Comparison of ENCODE assay signal across 15 cellular contexts in genomic region chr22:49268924-49269323, GRCh38.
DNase-seq lines count a peak whose midpoint lies in the region; ATAC-seq and TF ChIP-seq lines count a peak whose summit lies in the region.
"Had no signal": no experiment of that assay in that cellular context is flagged by ENCODE, and none has a peak within 500 bp of the region (broad histone marks: within the 10 kb centered on the region; RNA-seq: fewer than 3 reads in every experiment).

No MANE protein-coding gene starts in this region.

- H3K27me3 ChIP-seq in GM23338 (ENCODE audit: insufficient read depth) (no peaks in the 10 kb centered on the region), stomach (peaks cover 0 to 64% (median 14%) of the 10 kb centered on the region in 3 donors), brain microvascular endothelial cell (replicated peaks) (no peaks in the 10 kb centered on the region)

- DNase-seq in GM23338 (ENCODE audit: low spot score) (no peak), WTC11 (ENCODE audit: low spot score) (no peak), islet precursor cell (peak; percentile 7), stomach (peak; percentile 3), brain microvascular endothelial cell (no peak), mesothelial cell of epicardium (ENCODE audit: low spot score in 2 of 2, unreplicated experiment in 2 of 2) (no peak)
- no peak for DNase-seq in T-helper 2 cell treated with Interferon-gamma antibody and Interleukin-4, amounts not matched to agents 5 μg/mL and 100 μg/mL, for 36 hours (ENCODE audit: low spot score)
- DNase-seq: CD4-positive, alpha-beta memory T cell; DMS153; DMS79 treated with DMSO at 0.1 percent for 48 hours; GDM1; GM23248 had no signal

- CTCF ChIA-PET in WTC11 (lab: Charles Lee): interaction anchor here (1.5 to 2.3 kb wide), 2 partner anchors 36 to 222 kb away, joined by 9 to 19 read pairs; no protein-coding TSS in a partner anchor

- H3K4me3 ChIP-seq in GM23338 (no peak overlapping the region), stomach (no peak overlapping the region), brain microvascular endothelial cell (ENCODE audit: low read depth, low read length) (no peak overlapping the region)
- H3K4me3 ChIP-seq: GM23248, HAP-1 had no signal

- intact Hi-C loops in stomach (cut with DNase I; ENCODE audit: low total_unique reads): loop anchor here (10.0 kb wide), 1 partner anchor 1694 kb away; no protein-coding TSS in a partner anchor

- no peak for TF ChIP-seq EP300 in stomach (IDR thresholded peaks at IDR 0.05)

- no peaks in the 10 kb centered on the region for H3K79me2 ChIP-seq in GM23338 (replicated peaks; ENCODE audit: insufficient read depth)

- H3K36me3 Mint-ChIP-seq in GM23338 (ENCODE audit: low read depth) (peaks cover 10% of the 10 kb centered on the region), WTC11 (peaks cover 3% of the 10 kb centered on the region), mesothelial cell of epicardium (no peaks in the 10 kb centered on the region)
- no peaks in the 10 kb centered on the region for H3K36me3 Mint-ChIP-seq in T-helper 2 cell treated with Interferon-gamma antibody and Interleukin-4, amounts not matched to agents 5 μg/mL and 100 μg/mL, for 36 hours (ENCODE audit: low read depth)
- H3K36me3 Mint-ChIP-seq: CD4-positive, alpha-beta memory T cell had no signal

- no peaks in the 10 kb centered on the region for H3K9me2 ChIP-seq in GM23338 (ENCODE audit: insufficient read depth)

- H3K27ac ChIP-seq in GM23338 (ENCODE audit: low read depth) (no peak overlapping the region), stomach (no peak overlapping the region), brain microvascular endothelial cell (no peak overlapping the region)
- H3K27ac ChIP-seq: C4-2B, GM23248 had no signal

- no peak overlapping the region for H3K4me2 ChIP-seq in GM23338

- H3K27ac Mint-ChIP-seq in GM23338 (no peak overlapping the region), WTC11 (no peak overlapping the region), mesothelial cell of epicardium (no peak overlapping the region)
- no peak overlapping the region for H3K27ac Mint-ChIP-seq in T-helper 2 cell treated with Interferon-gamma antibody and Interleukin-4, amounts not matched to agents 5 μg/mL and 100 μg/mL, for 36 hours
- H3K27ac Mint-ChIP-seq: B cell; CD4-positive, alpha-beta memory T cell had no signal

- no peak for TF ChIP-seq CTCF in GM23338 (conservative IDR thresholded peaks at IDR 0.05; ENCODE audit: low read depth in 2 of 2)
- TF ChIP-seq CTCF in WTC11 (IDR thresholded peaks at IDR 0.05): no peak
- no peak for TF ChIP-seq CTCF in stomach (IDR thresholded peaks at IDR 0.05)
- no peak for TF ChIP-seq CTCF in brain microvascular endothelial cell (IDR thresholded peaks at IDR 0.05; ENCODE audit: low read depth, low read length, missing control alignments)
- no peak for TF ChIP-seq CTCF in mesothelial cell of epicardium (IDR thresholded peaks at IDR 0.05; ENCODE audit: unreplicated experiment)

- in situ Hi-C loops in brain microvascular endothelial cell (cut with HindIII; ENCODE audit: low pct_ligation_motif_present, low sequenced_read_pairs): no loop called here

- TF ChIP-seq POLR2A in stomach (IDR thresholded peaks at IDR 0.05): no peak

- H4K20me1 ChIP-seq in GM23338 (replicated peaks; ENCODE audit: insufficient read depth): no peaks in the 10 kb centered on the region

- H3K27me3 Mint-ChIP-seq in GM23338 (ENCODE audit: insufficient read depth, low read depth, poor library complexity): peaks cover 30% of the 10 kb centered on the region
- H3K27me3 Mint-ChIP-seq in WTC11 (ENCODE audit: low read depth): peaks cover 31% of the 10 kb centered on the region
- peaks cover 5% of the 10 kb centered on the region for H3K27me3 Mint-ChIP-seq in T-helper 2 cell treated with Interferon-gamma antibody and Interleukin-4, amounts not matched to agents 5 μg/mL and 100 μg/mL, for 36 hours (ENCODE audit: low read depth)
- peaks cover 75% of the 10 kb centered on the region for H3K27me3 Mint-ChIP-seq in mesothelial cell of epicardium (ENCODE audit: low read depth)

- H3K9me3 Mint-ChIP-seq in GM23338 (peaks cover 12% of the 10 kb centered on the region), WTC11 (peaks cover 4% of the 10 kb centered on the region; the same call in 1 of the 2 replicates), mesothelial cell of epicardium (no peaks in the 10 kb centered on the region)
- no peaks in the 10 kb centered on the region for H3K9me3 Mint-ChIP-seq in T-helper 2 cell treated with Interferon-gamma antibody and Interleukin-4, amounts not matched to agents 5 μg/mL and 100 μg/mL, for 36 hours
- H3K9me3 Mint-ChIP-seq: CD4-positive, alpha-beta memory T cell had no signal

- H3K4me3 Mint-ChIP-seq in GM23338 (no peak overlapping the region), WTC11 (no peak overlapping the region), mesothelial cell of epicardium (no peak overlapping the region)
- no peak overlapping the region for H3K4me3 Mint-ChIP-seq in T-helper 2 cell treated with Interferon-gamma antibody and Interleukin-4, amounts not matched to agents 5 μg/mL and 100 μg/mL, for 36 hours
- H3K4me3 Mint-ChIP-seq: B cell; CD4-positive, alpha-beta memory T cell had no signal

- no peaks in the 10 kb centered on the region for H3F3A ChIP-seq in GM23338 (replicated peaks; ENCODE audit: low read depth)

- H3K4me1 Mint-ChIP-seq in GM23338 (peaks cover 38% of the 10 kb centered on the region), WTC11 (peaks cover 40% of the 10 kb centered on the region), mesothelial cell of epicardium (no peaks in the 10 kb centered on the region)
- H3K4me1 Mint-ChIP-seq in T-helper 2 cell treated with Interferon-gamma antibody and Interleukin-4, amounts not matched to agents 5 μg/mL and 100 μg/mL, for 36 hours (ENCODE audit: low read depth): no peaks in the 10 kb centered on the region
- H3K4me1 Mint-ChIP-seq: B cell had no signal

- H3K9me3 ChIP-seq in stomach: no peaks in the 10 kb centered on the region
- H3K9me3 ChIP-seq: HAP-1 had no signal

- POLR2A ChIA-PET in WTC11 (lab: Charles Lee): no interaction called here

- WGBS in stomach, 5 donors: 42 to 55% (median 52%) methylated on average over 4 of the region's 4 CpGs

- no peak overlapping the region for H2AFZ ChIP-seq in GM23338
- H2AFZ ChIP-seq: GM23248 had no signal

- H3K36me3 ChIP-seq in GM23338 (ENCODE audit: insufficient read depth) (no peaks in the 10 kb centered on the region; the same call in 1 of the 2 replicates), stomach (no peaks in the 10 kb centered on the region), brain microvascular endothelial cell (replicated peaks) (no peaks in the 10 kb centered on the region)
- H3K36me3 ChIP-seq: HAP-1 had no signal

- no peaks in the 10 kb centered on the region for H3K4me1 ChIP-seq in GM23338 (ENCODE audit: insufficient read depth)
- no peaks in the 10 kb centered on the region for H3K4me1 ChIP-seq in stomach
- H3K4me1 ChIP-seq: HAP-1 had no signal

- peak; percentile 21 for ATAC-seq in GM23338
- ATAC-seq in WTC11: peak; percentile 11; the same call in 1 of the 2 replicates

TF ChIP-seq in GM23338, 12 proteins besides CTCF, POLR2A, EP300 and RAD21 (continues in another document):
- no peak for TF ChIP-seq ZNF114 (CRISPR knock-in tag; IDR thresholded peaks at IDR 0.05)
- no peak for TF ChIP-seq POLR2AphosphoS5 (IDR thresholded peaks at IDR 0.05; ENCODE audit: low read depth)
- TF ChIP-seq STAT1 (IDR thresholded peaks at IDR 0.05; ENCODE audit: unreplicated experiment): no peak

TF ChIP-seq in WTC11, 78 proteins besides CTCF, POLR2A, EP300 and RAD21 (continues in another document):
- TF ChIP-seq RORB (CRISPR knock-in tag; IDR thresholded peaks at IDR 0.05) (no peak), CDX4 (CRISPR knock-in tag; IDR thresholded peaks at IDR 0.05; ENCODE audit: borderline replicate concordance) (no peak), ZNF263 (CRISPR knock-in tag; IDR thresholded peaks at IDR 0.05; ENCODE audit: low read depth) (no peak), ZNF219 (CRISPR knock-in tag; IDR thresholded peaks at IDR 0.05; ENCODE audit: borderline replicate concordance) (no peak), ZNF317 (CRISPR knock-in tag; IDR thresholded peaks at IDR 0.05; ENCODE audit: borderline replicate concordance, low read depth) (no peak), SMAD4 (CRISPR knock-in tag; IDR thresholded peaks at IDR 0.05) (no peak), IRF1 (CRISPR knock-in tag; IDR thresholded peaks at IDR 0.05) (no peak), AR (CRISPR knock-in tag; IDR thresholded peaks at IDR 0.05) (no peak)

Comparison
In these comparisons a context has a peak if more than half of its experiments do, and no peak if none do; other contexts are left out.
1. DNase-seq: peak in islet precursor cell (single experiment) and stomach (single experiment); none in GM23338 (single experiment), WTC11 (single experiment), T-helper 2 cell treated with Interferon-gamma antibody and Interleukin-4, amounts not matched to agents 5 μg/mL and 100 μg/mL, for 36 hours (single experiment), brain microvascular endothelial cell (single experiment) and mesothelial cell of epicardium (0 of 2).